16 cellular contexts compared by ENCODE assay signal in the genomic region with DNA sequence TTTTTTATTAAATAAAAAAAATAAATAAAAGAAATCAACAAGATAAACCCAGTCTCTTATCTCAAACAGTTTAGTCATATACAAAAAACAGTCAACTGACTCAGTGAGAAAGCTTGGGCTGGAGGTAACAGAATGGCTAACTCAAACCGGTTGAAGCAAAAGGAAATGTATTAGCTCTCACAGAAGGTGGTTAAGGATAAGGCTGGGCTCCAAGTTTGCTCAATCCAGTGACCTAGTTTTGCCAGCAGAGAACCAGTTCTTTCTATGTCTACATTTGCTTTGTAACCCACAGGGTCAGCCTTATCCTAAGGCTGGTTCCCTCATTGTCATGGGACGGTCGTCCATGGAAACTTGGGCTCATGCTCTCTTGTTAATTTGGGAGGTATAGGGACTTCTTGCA.
DNase-seq lines count a peak whose midpoint lies in the region; ATAC-seq, FAIRE-seq and TF ChIP-seq lines count a peak whose summit lies in the region.
"Had no signal": no experiment of that assay in that cellular context is flagged by ENCODE, and none has a peak within 500 bp of the region (broad histone marks: within the 10 kb centered on the region; RNA-seq: fewer than 3 reads in every experiment).

No MANE protein-coding gene starts in this region.

- H3K36me3 Mint-ChIP-seq in WTC11 (peaks cover 12% of the 10 kb centered on the region; the same call in 1 of the 2 replicates), immature natural killer cell (peaks cover 7 to 14% (median 11%) of the 10 kb centered on the region in 3 donors)
- H3K36me3 Mint-ChIP-seq: CD14-positive monocyte had no signal

- WGBS in spleen, 5 donors = 88 to 95% (median 93%) methylated on average over 3 of the region's 3 CpGs

- H3K4me1 Mint-ChIP-seq in WTC11 = peaks cover 28% of the 10 kb centered on the region
- H3K4me1 Mint-ChIP-seq in immature natural killer cell = no peaks in the 10 kb centered on the region
- H3K4me1 Mint-ChIP-seq: CD14-positive monocyte; CD8-positive, alpha-beta memory T cell had no signal

- no peaks in the 10 kb centered on the region for H3K9me3 ChIP-seq in kidney (ENCODE audit: control insufficient read depth in 1 of 2, low read length in 2 of 2)
- H3K9me3 ChIP-seq in skeletal muscle tissue (ENCODE audit: control insufficient read depth in 3 of 3, low read length in 3 of 3) = no peaks in the 10 kb centered on the region
- no peaks in the 10 kb centered on the region for H3K9me3 ChIP-seq in spleen
- H3K9me3 ChIP-seq: A549 had no signal

- H3K4me1 ChIP-seq in kidney (ENCODE audit: control insufficient read depth in 1 of 2, insufficient read depth in 1 of 2, low read depth in 1 of 2, low read length in 2 of 2) (no peaks in the 10 kb centered on the region), skeletal muscle tissue (ENCODE audit: control insufficient read depth in 3 of 3, insufficient read depth in 3 of 3, low read length in 3 of 3) (peaks cover 5 to 13% (median 9%) of the 10 kb centered on the region in 3 donors), spleen (no peaks in the 10 kb centered on the region)
- H3K4me1 ChIP-seq: A549 had no signal

- H3K9ac ChIP-seq in kidney (ENCODE audit: low read length in 2 of 2) (no peak overlapping the region), skeletal muscle tissue (ENCODE audit: low read depth in 1 of 3, low read length in 3 of 3) (no peak overlapping the region)

- CTCF ChIA-PET in WTC11 (lab: Charles Lee) = interaction anchor here (1.0 kb wide), 1 partner anchor 32 kb away, joined by 3 read pairs; no protein-coding TSS in a partner anchor

- H3K27me3 ChIP-seq in skeletal muscle tissue (ENCODE audit: control insufficient read depth in 3 of 3, insufficient read depth in 3 of 3, low read length in 3 of 3) (no peaks in the 10 kb centered on the region), spleen (replicated peaks in 1 of 7) (no peaks in the 10 kb centered on the region)

- H3K36me3 ChIP-seq in kidney (ENCODE audit: control insufficient read depth in 1 of 2, insufficient read depth in 2 of 2, low read length in 2 of 2) (peaks cover 8 to 13% of the 10 kb centered on the region in 2 donors), skeletal muscle tissue (ENCODE audit: control insufficient read depth in 3 of 3, insufficient read depth in 3 of 3, low read length in 3 of 3) (peaks cover 0 to 3% (median 0%) of the 10 kb centered on the region in 3 donors), spleen (peaks cover 0 to 15% (median 0%) of the 10 kb centered on the region in 6 donors)

- DNase-seq in WTC11 (ENCODE audit: low spot score) (no peak), cerebellar cortex (ENCODE audit: low spot score) (peak; percentile 94), kidney (no peak), immature natural killer cell (no peak), spleen (no peak), SW 1271 (lab: John Stamatoyannopoulos, UW) (no peak)
- DNase-seq: CD8-positive, alpha-beta memory T cell; DMS53; HCEC 1CT; HFFc6 had no signal

- TF ChIP-seq CTCF in WTC11 (IDR thresholded peaks at IDR 0.05) (no peak), kidney (IDR thresholded peaks at IDR 0.05; ENCODE audit: borderline replicate concordance, extremely low read depth, insufficient read depth) (no peak), spleen (IDR thresholded peaks at IDR 0.05 in 8 of 11, conservative IDR thresholded peaks at IDR 0.05 in 3 of 11) (no peak)

- H3K9me3 Mint-ChIP-seq in WTC11 (no peaks in the 10 kb centered on the region), immature natural killer cell (no peaks in the 10 kb centered on the region)
- H3K9me3 Mint-ChIP-seq: CD8-positive, alpha-beta memory T cell had no signal

- intact Hi-C loops in kidney (cut with DNase I) (no loop called here), spleen (cut with DNase I; ENCODE audit: low total_unique reads) (no loop called here)

- FAIRE-seq in kidney (lab: Jason Lieb, UNC) = peak; percentile 71
- FAIRE-seq: A549, GM12878, GM18507 had no signal

- ATAC-seq in WTC11 = no peak
- ATAC-seq: A549, GM12878 had no signal

- H3K27me3 Mint-ChIP-seq in WTC11 (ENCODE audit: low read depth) (no peaks in the 10 kb centered on the region), immature natural killer cell (ENCODE audit: low read depth in 3 of 3) (peaks cover 0 to 2% (median 0%) of the 10 kb centered on the region in 3 donors)
- H3K27me3 Mint-ChIP-seq: CD8-positive, alpha-beta memory T cell had no signal

- no peak for TF ChIP-seq POLR2A in spleen (IDR thresholded peaks at IDR 0.05)

- H3K27ac Mint-ChIP-seq in WTC11 (no peak overlapping the region; the same call in 1 of the 2 replicates), immature natural killer cell (no peak overlapping the region)
- H3K27ac Mint-ChIP-seq: CD14-positive monocyte, HFFc6 had no signal

- no peak overlapping the region for H3K4me3 ChIP-seq in kidney (ENCODE audit: low read length in 2 of 2)
- no peak overlapping the region for H3K4me3 ChIP-seq in skeletal muscle tissue (ENCODE audit: low read length in 3 of 3)
- no peak overlapping the region for H3K4me3 ChIP-seq in spleen
- H3K4me3 ChIP-seq: A549, GM12878 had no signal

- peak overlapping the region in 1 of 2 donors; percentile 6 for H3K27ac ChIP-seq in kidney (ENCODE audit: low read depth in 2 of 2, low read length in 2 of 2)
- peak overlapping the region; percentile 27 for H3K27ac ChIP-seq in skeletal muscle tissue (ENCODE audit: low read depth, low read length)
- H3K27ac ChIP-seq in spleen = no peak overlapping the region
- H3K27ac ChIP-seq: A549, HL-60 had no signal

- POLR2A ChIA-PET in WTC11 (lab: Charles Lee) = interaction anchor here (0.7 to 1.0 kb wide), 2 partner anchors 9 to 212 kb away, joined by 3 to 4 read pairs; no protein-coding TSS in a partner anchor

- no peak overlapping the region for H3K4me3 Mint-ChIP-seq in WTC11
- no peak overlapping the region for H3K4me3 Mint-ChIP-seq in immature natural killer cell
- H3K4me3 Mint-ChIP-seq: CD14-positive monocyte; CD8-positive, alpha-beta memory T cell; HFFc6 had no signal

TF ChIP-seq in WTC11, 78 proteins besides CTCF, POLR2A, EP300 and RAD21:
- no peak for TF ChIP-seq ZNF219 (CRISPR knock-in tag; IDR thresholded peaks at IDR 0.05; ENCODE audit: borderline replicate concordance)
- TF ChIP-seq ZNF263 (CRISPR knock-in tag; IDR thresholded peaks at IDR 0.05; ENCODE audit: low read depth) = no peak
- no peak for TF ChIP-seq SOX15 (CRISPR knock-in tag; IDR thresholded peaks at IDR 0.05)
- TF ChIP-seq HMGA2 (CRISPR knock-in tag; IDR thresholded peaks at IDR 0.05) = peak; percentile 76
- TF ChIP-seq, protein P1, sequence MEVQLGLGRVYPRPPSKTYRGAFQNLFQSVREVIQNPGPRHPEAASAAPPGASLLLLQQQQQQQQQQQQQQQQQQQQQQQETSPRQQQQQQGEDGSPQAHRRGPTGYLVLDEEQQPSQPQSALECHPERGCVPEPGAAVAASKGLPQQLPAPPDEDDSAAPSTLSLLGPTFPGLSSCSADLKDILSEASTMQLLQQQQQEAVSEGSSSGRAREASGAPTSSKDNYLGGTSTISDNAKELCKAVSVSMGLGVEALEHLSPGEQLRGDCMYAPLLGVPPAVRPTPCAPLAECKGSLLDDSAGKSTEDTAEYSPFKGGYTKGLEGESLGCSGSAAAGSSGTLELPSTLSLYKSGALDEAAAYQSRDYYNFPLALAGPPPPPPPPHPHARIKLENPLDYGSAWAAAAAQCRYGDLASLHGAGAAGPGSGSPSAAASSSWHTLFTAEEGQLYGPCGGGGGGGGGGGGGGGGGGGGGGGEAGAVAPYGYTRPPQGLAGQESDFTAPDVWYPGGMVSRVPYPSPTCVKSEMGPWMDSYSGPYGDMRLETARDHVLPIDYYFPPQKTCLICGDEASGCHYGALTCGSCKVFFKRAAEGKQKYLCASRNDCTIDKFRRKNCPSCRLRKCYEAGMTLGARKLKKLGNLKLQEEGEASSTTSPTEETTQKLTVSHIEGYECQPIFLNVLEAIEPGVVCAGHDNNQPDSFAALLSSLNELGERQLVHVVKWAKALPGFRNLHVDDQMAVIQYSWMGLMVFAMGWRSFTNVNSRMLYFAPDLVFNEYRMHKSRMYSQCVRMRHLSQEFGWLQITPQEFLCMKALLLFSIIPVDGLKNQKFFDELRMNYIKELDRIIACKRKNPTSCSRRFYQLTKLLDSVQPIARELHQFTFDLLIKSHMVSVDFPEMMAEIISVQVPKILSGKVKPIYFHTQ (CRISPR knock-in tag; IDR thresholded peaks at IDR 0.05) = no peak
TF ChIP-seq in WTC11: peak in this region for 1.
